Comparison of ENCODE assay signal across 1 cellular context in the genomic region with DNA sequence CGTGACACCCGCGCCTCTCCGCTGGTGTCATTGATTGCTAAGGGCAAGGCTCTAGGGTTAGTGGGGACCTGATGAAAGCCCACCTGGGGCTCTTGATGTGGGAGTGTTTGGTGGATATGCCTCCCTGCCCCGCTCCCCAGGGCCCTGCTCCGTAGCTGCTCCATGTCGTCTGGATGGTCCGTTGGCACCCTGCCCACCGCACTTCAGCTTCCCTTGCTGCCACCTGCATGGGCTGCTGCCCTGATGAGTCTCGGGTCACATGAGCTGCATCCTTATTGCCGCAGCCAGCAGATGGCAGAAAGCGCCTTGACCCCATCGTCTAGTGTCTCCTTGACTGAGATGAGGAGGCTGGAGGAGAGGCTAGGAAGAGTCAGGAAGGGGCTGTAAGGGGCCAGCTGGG.
TF ChIP-seq lines count a peak whose summit lies in the region.

No MANE protein-coding gene starts in this region.

TF ChIP-seq in IMR-90, 13 proteins besides CTCF, POLR2A, EP300 and RAD21:
- TF ChIP-seq, protein P1, sequence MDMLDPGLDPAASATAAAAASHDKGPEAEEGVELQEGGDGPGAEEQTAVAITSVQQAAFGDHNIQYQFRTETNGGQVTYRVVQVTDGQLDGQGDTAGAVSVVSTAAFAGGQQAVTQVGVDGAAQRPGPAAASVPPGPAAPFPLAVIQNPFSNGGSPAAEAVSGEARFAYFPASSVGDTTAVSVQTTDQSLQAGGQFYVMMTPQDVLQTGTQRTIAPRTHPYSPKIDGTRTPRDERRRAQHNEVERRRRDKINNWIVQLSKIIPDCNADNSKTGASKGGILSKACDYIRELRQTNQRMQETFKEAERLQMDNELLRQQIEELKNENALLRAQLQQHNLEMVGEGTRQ (IDR thresholded peaks at IDR 0.05; ENCODE audit: low read depth, low read length), result no peak
- no peak for TF ChIP-seq MAFK (IDR thresholded peaks at IDR 0.05; ENCODE audit: low read depth, low read length)
- TF ChIP-seq, protein P2, sequence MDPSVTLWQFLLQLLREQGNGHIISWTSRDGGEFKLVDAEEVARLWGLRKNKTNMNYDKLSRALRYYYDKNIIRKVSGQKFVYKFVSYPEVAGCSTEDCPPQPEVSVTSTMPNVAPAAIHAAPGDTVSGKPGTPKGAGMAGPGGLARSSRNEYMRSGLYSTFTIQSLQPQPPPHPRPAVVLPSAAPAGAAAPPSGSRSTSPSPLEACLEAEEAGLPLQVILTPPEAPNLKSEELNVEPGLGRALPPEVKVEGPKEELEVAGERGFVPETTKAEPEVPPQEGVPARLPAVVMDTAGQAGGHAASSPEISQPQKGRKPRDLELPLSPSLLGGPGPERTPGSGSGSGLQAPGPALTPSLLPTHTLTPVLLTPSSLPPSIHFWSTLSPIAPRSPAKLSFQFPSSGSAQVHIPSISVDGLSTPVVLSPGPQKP (IDR thresholded peaks at IDR 0.05; ENCODE audit: borderline replicate concordance, low read depth, low read length), result no peak
